ENCODE assay signal across 8 cellular contexts in genomic region chr10:102644646-102645387, GRCh38. TPM values are rescaled to one million over a fixed set of nuclear protein-coding genes. Genes with fewer than 3 reads are reported as not detected.
DNase-seq lines count a peak whose midpoint lies in the region; ATAC-seq and TF ChIP-seq lines count a peak whose summit lies in the region.

No MANE protein-coding gene starts in this region.

- CTCF ChIA-PET in Panc1 (lab: Charles Lee), result interaction anchor here (0.5 to 1.3 kb wide), 7 partner anchors 15 to 143 kb away, joined by 3 to 6 read pairs (median 4); partner anchors contain the start of gene ACTR1A

- H3K9me3 ChIP-seq in Panc1 (ENCODE audit: control insufficient read depth, insufficient read depth, low read depth, low read length) (no peaks in the 10 kb centered on the region), stomach smooth muscle (ENCODE audit: control insufficient read depth in 2 of 2, low read length in 2 of 2) (no peaks in the 10 kb centered on the region)

- H3K4me3 ChIP-seq in Panc1 (ENCODE audit: low read depth in 2 of 2, low read length in 2 of 2) (peak overlapping the region; percentile 69 to 86), fibroblast of pulmonary artery (replicated peaks; ENCODE audit: low read depth, low read length) (peak overlapping the region; percentile 100), stomach smooth muscle (ENCODE audit: low read length in 2 of 2) (peak overlapping the region; percentile 79 to 92)

- DNase-seq in DMS153 (lab: John Stamatoyannopoulos, UW) (peak; percentile 78), Panc1 (ENCODE audit: low read depth, low spot score) (peak; percentile 71), fibroblast of pulmonary artery (ENCODE audit: low read depth) (peak; percentile 69), nephron progenitor cell (peak; percentile 73)
- DNase-seq in activated effector memory CD4-positive, alpha-beta T cell treated with Interleukin-2 at 50 U/mL for 16 hours, result peak; percentile 76

- H3K4me3 Mint-ChIP-seq in IgD-negative memory B cell, result peak overlapping the region; percentile 90 to 99 (median 98)
- peak overlapping the region; percentile 94 for H3K4me3 Mint-ChIP-seq in nephron progenitor cell

- no peak; the same call in 1 of the 2 replicates for TF ChIP-seq CTCF in Panc1 (IDR thresholded peaks at IDR 0.05)
- peak; percentile 31 for TF ChIP-seq CTCF in fibroblast of pulmonary artery (IDR thresholded peaks at IDR 0.05; ENCODE audit: low read length, missing control alignments)
- peak; percentile 31 for TF ChIP-seq CTCF in nephron progenitor cell (IDR thresholded peaks at IDR 0.05)

- BruUV-seq in Panc1 (replicated peaks; lab: Mats Ljungman, UMichigan), result no TSS peak

- H3K27ac Mint-ChIP-seq in IgD-negative memory B cell (peak overlapping the region; percentile 93 to 99 (median 97)), nephron progenitor cell (peak overlapping the region; percentile 97)

- H3K27me3 ChIP-seq in Panc1 (ENCODE audit: control insufficient read depth, insufficient read depth, low read length) (no peaks in the 10 kb centered on the region), stomach smooth muscle (ENCODE audit: control insufficient read depth in 1 of 2, insufficient read depth in 2 of 2, low read length in 2 of 2) (no peaks in the 10 kb centered on the region)

- peaks cover 32% of the 10 kb centered on the region for H3K4me1 ChIP-seq in Panc1 (ENCODE audit: control insufficient read depth, insufficient read depth, low read length)
- peaks cover 53% of the 10 kb centered on the region for H3K4me1 ChIP-seq in stomach smooth muscle (ENCODE audit: control insufficient read depth, insufficient read depth, low read length)

- in situ Hi-C loops in Panc1 (cut with HindIII; ENCODE audit: low pct_unique_long_range_greater_than_20kb, low sequenced_read_pairs), result no loop called here

- H3K36me3 ChIP-seq in Panc1 (ENCODE audit: control insufficient read depth, insufficient read depth, low read length) (peaks cover 9% of the 10 kb centered on the region; the same call in 1 of the 2 replicates), stomach smooth muscle (ENCODE audit: control insufficient read depth in 2 of 2, insufficient read depth in 2 of 2, low read length in 2 of 2) (no peaks in the 10 kb centered on the region)

- peak overlapping the region; percentile 78 to 97 for H3K9ac ChIP-seq in stomach smooth muscle (ENCODE audit: low read length in 2 of 2)

- peaks cover 26 to 35% (median 28%) of the 10 kb centered on the region in 3 donors for H3K4me1 Mint-ChIP-seq in IgD-negative memory B cell
- H3K4me1 Mint-ChIP-seq in nephron progenitor cell, result peaks cover 60% of the 10 kb centered on the region

- POLR2A ChIA-PET in Panc1 (lab: Charles Lee), result interaction anchor here (0.5 to 1.1 kb wide), 5 partner anchors 13 to 96 kb away, joined by 3 to 16 read pairs (median 5); no protein-coding TSS in a partner anchor

- intact Hi-C loops in Panc1 (cut with micrococcal nuclease; ENCODE audit: unreplicated experiment), result loop anchor here (5.0 kb wide), 1 partner anchor 143 kb away; the partner anchor contains the start of genes ACTR1A and SUFU

- H3K27ac ChIP-seq in Panc1 (ENCODE audit: low read length) (peak overlapping the region; percentile 88), stomach smooth muscle (ENCODE audit: low read length) (peak overlapping the region; percentile 99)

- no peaks in the 10 kb centered on the region for H3K9me3 Mint-ChIP-seq in IgD-negative memory B cell
- H3K9me3 Mint-ChIP-seq in nephron progenitor cell, result no peaks in the 10 kb centered on the region

- H3K27me3 Mint-ChIP-seq in IgD-negative memory B cell, result peaks cover 2% of the 10 kb centered on the region
- peaks cover 3% of the 10 kb centered on the region for H3K27me3 Mint-ChIP-seq in nephron progenitor cell (ENCODE audit: low read depth, poor library complexity)

- H3K36me3 Mint-ChIP-seq in IgD-negative memory B cell (peaks cover 2% of the 10 kb centered on the region), nephron progenitor cell (ENCODE audit: low read depth) (no peaks in the 10 kb centered on the region)

- peak; percentile 46 for ATAC-seq in Panc1
- no peak for ATAC-seq in HG03196 (IDR thresholded peaks at IDR 0.05; ENCODE audit: unreplicated experiment)

RNA-seq across cellular contexts. Expression of gene TRIM8, which starts 0.5 kb away (rescaled TPM):
- polyA plus RNA-seq in IgD-negative memory B cell, result 71.5 TPM
- total RNA-seq in Panc1 (2021; ENCODE audit: unreplicated experiment), result 54.4 TPM
- 64.3 TPM for polyA plus RNA-seq in Panc1 (2012; ENCODE audit: insufficient read length)
